Comparison of ENCODE assay signal across 1 cellular context in the genomic region with DNA sequence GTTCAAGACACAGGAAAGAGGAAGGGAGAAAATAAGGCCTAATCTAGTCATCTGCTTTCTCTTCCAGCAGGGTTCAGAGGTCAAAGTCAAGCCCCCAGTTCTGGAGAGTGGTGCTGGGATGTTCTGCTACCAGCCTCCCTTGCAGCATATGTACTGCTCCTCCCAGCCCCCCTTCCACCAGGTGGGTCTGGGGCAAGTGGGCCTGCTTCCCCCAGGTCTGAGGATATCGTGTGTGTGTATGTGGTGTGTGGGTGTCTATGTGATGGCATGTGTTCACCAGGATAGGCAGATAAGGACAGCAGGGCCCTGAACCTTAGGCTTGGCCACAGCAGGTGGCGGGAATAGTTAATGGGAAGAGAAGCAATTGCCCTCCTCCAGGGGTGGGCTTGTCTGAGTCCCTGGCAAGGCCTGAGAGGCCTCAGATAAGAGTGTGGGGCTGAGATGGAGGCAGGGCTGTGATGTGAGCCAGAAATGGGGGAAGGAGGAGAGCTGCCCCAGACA.
TF ChIP-seq lines count a peak whose summit lies in the region.

No MANE protein-coding gene starts in this region.

TF ChIP-seq in K562, 482 proteins besides CTCF, POLR2A, EP300 and RAD21 (continued from another document and continues in another):
- TF ChIP-seq, protein P1, sequence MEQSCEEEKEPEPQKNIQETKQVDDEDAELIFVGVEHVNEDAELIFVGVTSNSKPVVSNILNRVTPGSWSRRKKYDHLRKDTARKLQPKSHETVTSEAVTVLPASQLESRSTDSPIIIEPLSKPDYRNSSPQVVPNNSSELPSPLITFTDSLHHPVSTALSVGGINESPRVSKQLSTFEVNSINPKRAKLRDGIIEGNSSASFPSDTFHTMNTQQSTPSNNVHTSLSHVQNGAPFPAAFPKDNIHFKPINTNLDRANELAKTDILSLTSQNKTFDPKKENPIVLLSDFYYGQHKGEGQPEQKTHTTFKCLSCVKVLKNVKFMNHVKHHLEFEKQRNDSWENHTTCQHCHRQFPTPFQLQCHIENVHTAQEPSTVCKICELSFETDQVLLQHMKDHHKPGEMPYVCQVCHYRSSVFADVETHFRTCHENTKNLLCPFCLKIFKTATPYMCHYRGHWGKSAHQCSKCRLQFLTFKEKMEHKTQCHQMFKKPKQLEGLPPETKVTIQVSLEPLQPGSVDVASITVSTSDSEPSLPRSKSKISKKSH (CRISPR knock-in tag; IDR thresholded peaks at IDR 0.05), result no peak
- TF ChIP-seq ZNF263 (CRISPR knock-in tag; IDR thresholded peaks at IDR 0.05; ENCODE audit: borderline replicate concordance), result no peak
- no peak for TF ChIP-seq ZNF449 (CRISPR knock-in tag; IDR thresholded peaks at IDR 0.05)
- no peak for TF ChIP-seq FOXA3 (CRISPR knock-in tag; conservative IDR thresholded peaks at IDR 0.05 in 1 of 2, IDR thresholded peaks at IDR 0.05 in 1 of 2)
- TF ChIP-seq ETS2 (tag; IDR thresholded peaks at IDR 0.05; ENCODE audit: borderline replicate concordance, poor library complexity, severe bottlenecking), result no peak
- TF ChIP-seq, protein P2, sequence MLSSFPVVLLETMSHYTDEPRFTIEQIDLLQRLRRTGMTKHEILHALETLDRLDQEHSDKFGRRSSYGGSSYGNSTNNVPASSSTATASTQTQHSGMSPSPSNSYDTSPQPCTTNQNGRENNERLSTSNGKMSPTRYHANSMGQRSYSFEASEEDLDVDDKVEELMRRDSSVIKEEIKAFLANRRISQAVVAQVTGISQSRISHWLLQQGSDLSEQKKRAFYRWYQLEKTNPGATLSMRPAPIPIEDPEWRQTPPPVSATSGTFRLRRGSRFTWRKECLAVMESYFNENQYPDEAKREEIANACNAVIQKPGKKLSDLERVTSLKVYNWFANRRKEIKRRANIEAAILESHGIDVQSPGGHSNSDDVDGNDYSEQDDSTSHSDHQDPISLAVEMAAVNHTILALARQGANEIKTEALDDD (IDR thresholded peaks at IDR 0.05), result no peak
- no peak for TF ChIP-seq HNRNPLL (IDR thresholded peaks at IDR 0.05; ENCODE audit: low read depth, low read length, poor library complexity, severe bottlenecking)
- no peak for TF ChIP-seq C11orf30 (IDR thresholded peaks at IDR 0.05; ENCODE audit: low read depth)
- no peak for TF ChIP-seq KLF10 (CRISPR knock-in tag; IDR thresholded peaks at IDR 0.05)
- peak; percentile 73 for TF ChIP-seq CTBP1 (IDR thresholded peaks at IDR 0.05; ENCODE audit: borderline replicate concordance)
- no peak for TF ChIP-seq ZBTB1 (CRISPR knock-in tag; IDR thresholded peaks at IDR 0.05; ENCODE audit: borderline replicate concordance, low read depth)
- TF ChIP-seq GABPB2 (CRISPR knock-in tag; conservative IDR thresholded peaks at IDR 0.05), result no peak
- no peak for TF ChIP-seq DACH1 (IDR thresholded peaks at IDR 0.05; ENCODE audit: partially characterized antibody)
- peak; percentile 93 to 95 for TF ChIP-seq KDM1A (IDR thresholded peaks at IDR 0.05)
- TF ChIP-seq ZNF175 (CRISPR knock-in tag; IDR thresholded peaks at IDR 0.05; ENCODE audit: low read depth), result peak; percentile 75; the same call in 1 of the 2 replicates
- no peak for TF ChIP-seq PURB (CRISPR knock-in tag; IDR thresholded peaks at IDR 0.05; ENCODE audit: low read depth)
- TF ChIP-seq ZNF184 (CRISPR knock-in tag; IDR thresholded peaks at IDR 0.05), result no peak
- TF ChIP-seq POLR2AphosphoS2 (IDR thresholded peaks at IDR 0.05; ENCODE audit: low read length), result no peak
- TF ChIP-seq RBM34 (IDR thresholded peaks at IDR 0.05; ENCODE audit: borderline replicate concordance, insufficient read depth, low read length), result no peak
- TF ChIP-seq, protein P3, sequence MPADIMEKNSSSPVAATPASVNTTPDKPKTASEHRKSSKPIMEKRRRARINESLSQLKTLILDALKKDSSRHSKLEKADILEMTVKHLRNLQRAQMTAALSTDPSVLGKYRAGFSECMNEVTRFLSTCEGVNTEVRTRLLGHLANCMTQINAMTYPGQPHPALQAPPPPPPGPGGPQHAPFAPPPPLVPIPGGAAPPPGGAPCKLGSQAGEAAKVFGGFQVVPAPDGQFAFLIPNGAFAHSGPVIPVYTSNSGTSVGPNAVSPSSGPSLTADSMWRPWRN (IDR thresholded peaks at IDR 0.05; ENCODE audit: low read depth), result peak; percentile 79; the same call in 1 of the 2 replicates
- no peak for TF ChIP-seq ZNF644 (tag; IDR thresholded peaks at IDR 0.05; ENCODE audit: low read depth)
- TF ChIP-seq ARHGAP35 (IDR thresholded peaks at IDR 0.05; ENCODE audit: partially characterized antibody), result no peak
- no peak for TF ChIP-seq ZNF311 (CRISPR knock-in tag; IDR thresholded peaks at IDR 0.05)
- TF ChIP-seq ZNF133 (CRISPR knock-in tag; IDR thresholded peaks at IDR 0.05), result no peak
- 0 out of 2 replicates have a peak, but pooled peaks have one; percentile 47 for TF ChIP-seq ATF7 (IDR thresholded peaks at IDR 0.05)
- TF ChIP-seq MXI1 (IDR thresholded peaks at IDR 0.05; ENCODE audit: low read depth, low read length), result 0 out of 2 replicates have a peak, but pooled peaks have one; percentile 40
- peak; percentile 28 to 86; a peak in 3 of 4 replicates for TF ChIP-seq MAZ (CRISPR knock-in tag; conservative IDR thresholded peaks at IDR 0.05 in 1 of 2, IDR thresholded peaks at IDR 0.05 in 1 of 2)
- TF ChIP-seq NFIX (CRISPR knock-in tag; IDR thresholded peaks at IDR 0.05; ENCODE audit: low read depth), result no peak
- TF ChIP-seq TGIF2 (CRISPR knock-in tag; IDR thresholded peaks at IDR 0.05), result no peak
- peak; percentile 97 for TF ChIP-seq PML (IDR thresholded peaks at IDR 0.05; ENCODE audit: low read length)
- TF ChIP-seq RFX1 (IDR thresholded peaks at IDR 0.05), result no peak
- TF ChIP-seq CBFA2T3 (IDR thresholded peaks at IDR 0.05), result peak; percentile 100
- no peak for TF ChIP-seq NFYB (IDR thresholded peaks at IDR 0.05; ENCODE audit: extremely low read depth, insufficient read length)
- TF ChIP-seq STAG1 (CRISPR knock-in tag; IDR thresholded peaks at IDR 0.05; ENCODE audit: borderline replicate concordance), result no peak
- peak; percentile 43 for TF ChIP-seq NCOA4 (IDR thresholded peaks at IDR 0.05; ENCODE audit: partially characterized antibody)
- TF ChIP-seq RHOXF2B (CRISPR knock-in tag; conservative IDR thresholded peaks at IDR 0.05), result no peak
- no peak for TF ChIP-seq HNRNPH1 (optimal IDR thresholded peaks at IDR 0.05; ENCODE audit: low read depth, low read length)
- TF ChIP-seq, protein P4, sequence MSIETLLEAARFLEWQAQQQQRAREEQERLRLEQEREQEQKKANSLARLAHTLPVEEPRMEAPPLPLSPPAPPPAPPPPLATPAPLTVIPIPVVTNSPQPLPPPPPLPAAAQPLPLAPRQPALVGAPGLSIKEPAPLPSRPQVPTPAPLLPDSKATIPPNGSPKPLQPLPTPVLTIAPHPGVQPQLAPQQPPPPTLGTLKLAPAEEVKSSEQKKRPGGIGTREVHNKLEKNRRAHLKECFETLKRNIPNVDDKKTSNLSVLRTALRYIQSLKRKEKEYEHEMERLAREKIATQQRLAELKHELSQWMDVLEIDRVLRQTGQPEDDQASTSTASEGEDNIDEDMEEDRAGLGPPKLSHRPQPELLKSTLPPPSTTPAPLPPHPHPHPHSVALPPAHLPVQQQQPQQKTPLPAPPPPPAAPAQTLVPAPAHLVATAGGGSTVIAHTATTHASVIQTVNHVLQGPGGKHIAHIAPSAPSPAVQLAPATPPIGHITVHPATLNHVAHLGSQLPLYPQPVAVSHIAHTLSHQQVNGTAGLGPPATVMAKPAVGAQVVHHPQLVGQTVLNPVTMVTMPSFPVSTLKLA (conservative IDR thresholded peaks at IDR 0.05), result peak in 1 of 2 experiments; percentile 66; a peak in 2 of 4 replicates
- TF ChIP-seq, protein P5, sequence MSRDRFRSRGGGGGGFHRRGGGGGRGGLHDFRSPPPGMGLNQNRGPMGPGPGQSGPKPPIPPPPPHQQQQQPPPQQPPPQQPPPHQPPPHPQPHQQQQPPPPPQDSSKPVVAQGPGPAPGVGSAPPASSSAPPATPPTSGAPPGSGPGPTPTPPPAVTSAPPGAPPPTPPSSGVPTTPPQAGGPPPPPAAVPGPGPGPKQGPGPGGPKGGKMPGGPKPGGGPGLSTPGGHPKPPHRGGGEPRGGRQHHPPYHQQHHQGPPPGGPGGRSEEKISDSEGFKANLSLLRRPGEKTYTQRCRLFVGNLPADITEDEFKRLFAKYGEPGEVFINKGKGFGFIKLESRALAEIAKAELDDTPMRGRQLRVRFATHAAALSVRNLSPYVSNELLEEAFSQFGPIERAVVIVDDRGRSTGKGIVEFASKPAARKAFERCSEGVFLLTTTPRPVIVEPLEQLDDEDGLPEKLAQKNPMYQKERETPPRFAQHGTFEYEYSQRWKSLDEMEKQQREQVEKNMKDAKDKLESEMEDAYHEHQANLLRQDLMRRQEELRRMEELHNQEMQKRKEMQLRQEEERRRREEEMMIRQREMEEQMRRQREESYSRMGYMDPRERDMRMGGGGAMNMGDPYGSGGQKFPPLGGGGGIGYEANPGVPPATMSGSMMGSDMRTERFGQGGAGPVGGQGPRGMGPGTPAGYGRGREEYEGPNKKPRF (IDR thresholded peaks at IDR 0.05; ENCODE audit: low read depth, low read length), result no peak
- TF ChIP-seq ZNF347 (CRISPR knock-in tag; IDR thresholded peaks at IDR 0.05; ENCODE audit: low read depth), result no peak
- TF ChIP-seq DMBX1 (CRISPR knock-in tag; IDR thresholded peaks at IDR 0.05; ENCODE audit: borderline replicate concordance), result peak; percentile 94
- TF ChIP-seq KAT2B (IDR thresholded peaks at IDR 0.05; ENCODE audit: low read depth, low read length), result no peak
- TF ChIP-seq VEZF1 (CRISPR knock-in tag; IDR thresholded peaks at IDR 0.05), result peak; percentile 86
- peak; percentile 97 for TF ChIP-seq TRIM28 (IDR thresholded peaks at IDR 0.05)
- no peak for TF ChIP-seq SRSF7 (optimal IDR thresholded peaks at IDR 0.05; ENCODE audit: low read depth, low read length)
- no peak for TF ChIP-seq HDAC6 (IDR thresholded peaks at IDR 0.05; ENCODE audit: low read depth, low read length)
- TF ChIP-seq ZNF384 (IDR thresholded peaks at IDR 0.05; ENCODE audit: low read depth, low read length), result no peak
- TF ChIP-seq, protein P6, sequence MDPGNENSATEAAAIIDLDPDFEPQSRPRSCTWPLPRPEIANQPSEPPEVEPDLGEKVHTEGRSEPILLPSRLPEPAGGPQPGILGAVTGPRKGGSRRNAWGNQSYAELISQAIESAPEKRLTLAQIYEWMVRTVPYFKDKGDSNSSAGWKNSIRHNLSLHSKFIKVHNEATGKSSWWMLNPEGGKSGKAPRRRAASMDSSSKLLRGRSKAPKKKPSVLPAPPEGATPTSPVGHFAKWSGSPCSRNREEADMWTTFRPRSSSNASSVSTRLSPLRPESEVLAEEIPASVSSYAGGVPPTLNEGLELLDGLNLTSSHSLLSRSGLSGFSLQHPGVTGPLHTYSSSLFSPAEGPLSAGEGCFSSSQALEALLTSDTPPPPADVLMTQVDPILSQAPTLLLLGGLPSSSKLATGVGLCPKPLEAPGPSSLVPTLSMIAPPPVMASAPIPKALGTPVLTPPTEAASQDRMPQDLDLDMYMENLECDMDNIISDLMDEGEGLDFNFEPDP (CRISPR knock-in tag; IDR thresholded peaks at IDR 0.05), result no peak
- TF ChIP-seq NFE2 (IDR thresholded peaks at IDR 0.05; ENCODE audit: low read depth), result no peak; the same call in 1 of the 2 replicates
- TF ChIP-seq ZNF518B (CRISPR knock-in tag; IDR thresholded peaks at IDR 0.05), result no peak
- no peak for TF ChIP-seq ELF1 (tag; IDR thresholded peaks at IDR 0.05)
- peak; percentile 67; the same call in 1 of the 2 replicates for TF ChIP-seq CREM (IDR thresholded peaks at IDR 0.05; ENCODE audit: low read depth)
